19 cellular contexts compared by ENCODE assay signal in the genomic region with DNA sequence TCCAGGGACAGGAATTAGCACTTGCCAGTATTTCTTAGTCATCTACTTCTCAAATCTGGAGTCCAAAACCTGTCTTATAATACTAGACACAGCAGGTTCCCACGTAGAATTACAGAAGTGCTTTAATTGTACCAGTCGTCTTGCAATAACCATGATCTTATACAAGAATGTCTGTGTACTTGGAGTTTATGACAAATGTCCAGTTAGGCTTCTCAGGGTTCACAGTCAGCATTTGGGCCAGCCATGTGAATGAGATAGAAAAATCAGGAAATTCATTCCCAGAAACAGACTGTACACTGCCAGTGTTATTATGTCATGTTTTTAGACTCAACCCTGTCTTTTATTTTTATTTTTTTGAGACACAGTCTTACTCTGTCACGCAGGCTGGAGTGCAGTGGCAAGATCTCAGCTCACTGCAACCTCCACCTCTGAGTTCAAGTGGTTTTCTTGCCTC.
DNase-seq lines count a peak whose midpoint lies in the region; ATAC-seq, FAIRE-seq and TF ChIP-seq lines count a peak whose summit lies in the region.
"Had no signal": no experiment of that assay in that cellular context is flagged by ENCODE, and none has a peak within 500 bp of the region (broad histone marks: within the 10 kb centered on the region; RNA-seq: fewer than 3 reads in every experiment).

No MANE protein-coding gene starts in this region.

- H3K9me3 ChIP-seq in right atrium auricular region (no peaks in the 10 kb centered on the region), pancreas (no peaks in the 10 kb centered on the region), upper lobe of right lung (no peaks in the 10 kb centered on the region)
- H3K9me3 ChIP-seq: testis had no signal

- H3K27me3 Mint-ChIP-seq in endothelial cell (ENCODE audit: unreplicated experiment), result no peaks in the 10 kb centered on the region
- H3K27me3 Mint-ChIP-seq: CD4-positive, alpha-beta memory T cell had no signal

- peak overlapping the region; percentile 62 to 81 for H3K27ac ChIP-seq in right atrium auricular region
- H3K27ac ChIP-seq in pancreas, result no peak overlapping the region
- H3K27ac ChIP-seq in upper lobe of right lung, result peak overlapping the region; percentile 13

- H3K4me3 ChIP-seq in right atrium auricular region (no peak overlapping the region), pancreas (no peak overlapping the region), upper lobe of right lung (no peak overlapping the region)
- H3K4me3 ChIP-seq: GM12878, testis had no signal

- ATAC-seq in pancreas (peak in 3 of 4 donors; percentile 8 to 37 (median 26)), upper lobe of right lung (no peak), HG03045 (IDR thresholded peaks at IDR 0.05; ENCODE audit: unreplicated experiment) (no peak)
- ATAC-seq: GM12878, PC-3, T-cell had no signal

- H3K4me1 Mint-ChIP-seq in endothelial cell (ENCODE audit: unreplicated experiment), result peaks cover 55% of the 10 kb centered on the region
- H3K4me1 Mint-ChIP-seq: activated CD4-positive, alpha-beta T cell treated with anti-CD3 and anti-CD28 coated beads, Interleukin-2, amount 10 ng/mL, durations not matched to agents 24 days and 14 days had no signal

- 72 to 75% methylated on average over 3 of the region's 3 CpGs for WGBS in pancreas, 2 donors

- H3K27me3 ChIP-seq in right atrium auricular region (no peaks in the 10 kb centered on the region), pancreas (no peaks in the 10 kb centered on the region), upper lobe of right lung (no peaks in the 10 kb centered on the region)
- H3K27me3 ChIP-seq: testis had no signal

- H3K27ac Mint-ChIP-seq in endothelial cell (ENCODE audit: unreplicated experiment), result peak overlapping the region; percentile 74
- H3K27ac Mint-ChIP-seq: activated CD4-positive, alpha-beta T cell treated with anti-CD3 and anti-CD28 coated beads, Interleukin-2, amount 10 ng/mL, durations not matched to agents 24 days and 14 days; activated naive CD8-positive, alpha-beta T cell; CD4-positive, alpha-beta memory T cell; T-cell had no signal

- no peak for DNase-seq in endothelial cell (ENCODE audit: low spot score)
- no peak for DNase-seq in right atrium auricular region (ENCODE audit: low spot score)
- DNase-seq in pancreas, result no peak
- DNase-seq in upper lobe of right lung, result no peak
- no peak for DNase-seq in T1000 (lab: John Stamatoyannopoulos, UW)
- DNase-seq in DMS 273 treated with DMSO at 0.1 percent for 48 hours (lab: John Stamatoyannopoulos, UW), result no peak
- DNase-seq: activated CD4-positive, alpha-beta T cell treated with anti-CD3 and anti-CD28 coated beads, Interleukin-2, amount 10 ng/mL, durations not matched to agents 24 days and 14 days; CD4-positive, alpha-beta memory T cell; DMS53; NCI-H1694 treated with DMSO at 0.1 percent for 48 hours; NCI-H82; PC-3; SIG-M5; T-cell; testis had no signal

- intact Hi-C loops in pancreas (cut with DNase I), result no loop called here
- intact Hi-C loops in upper lobe of right lung (cut with DNase I), result no loop called here

- no peak overlapping the region for H3K4me3 Mint-ChIP-seq in endothelial cell (ENCODE audit: unreplicated experiment)
- H3K4me3 Mint-ChIP-seq: activated CD4-positive, alpha-beta T cell treated with anti-CD3 and anti-CD28 coated beads, Interleukin-2, amount 10 ng/mL, durations not matched to agents 24 days and 14 days; activated naive CD8-positive, alpha-beta T cell; CD4-positive, alpha-beta memory T cell; T-cell had no signal

- H3K4me1 ChIP-seq in right atrium auricular region, result peaks cover 0 to 46% of the 10 kb centered on the region in 2 donors
- H3K4me1 ChIP-seq in pancreas, result no peaks in the 10 kb centered on the region
- peaks cover 13% of the 10 kb centered on the region for H3K4me1 ChIP-seq in upper lobe of right lung

- H3K9me3 Mint-ChIP-seq in endothelial cell (ENCODE audit: unreplicated experiment), result no peaks in the 10 kb centered on the region
- H3K9me3 Mint-ChIP-seq: activated CD4-positive, alpha-beta T cell treated with anti-CD3 and anti-CD28 coated beads, Interleukin-2, amount 10 ng/mL, durations not matched to agents 24 days and 14 days had no signal

- no peaks in the 10 kb centered on the region for H3K36me3 Mint-ChIP-seq in endothelial cell (ENCODE audit: low read depth, unreplicated experiment)
- H3K36me3 Mint-ChIP-seq: activated naive CD8-positive, alpha-beta T cell; CD4-positive, alpha-beta memory T cell; T-cell had no signal

- no peak for TF ChIP-seq CTCF in endothelial cell (IDR thresholded peaks at IDR 0.05; ENCODE audit: unreplicated experiment)
- TF ChIP-seq CTCF in right atrium auricular region (IDR thresholded peaks at IDR 0.05), result no peak
- no peak for TF ChIP-seq CTCF in pancreas (IDR thresholded peaks at IDR 0.05)
- TF ChIP-seq CTCF in upper lobe of right lung (IDR thresholded peaks at IDR 0.05), result no peak

- H3K36me3 ChIP-seq in right atrium auricular region (no peaks in the 10 kb centered on the region), pancreas (no peaks in the 10 kb centered on the region), upper lobe of right lung (no peaks in the 10 kb centered on the region)

- FAIRE-seq in pancreas (lab: Jason Lieb, UNC), result no peak
- FAIRE-seq: GM12878, H1 had no signal

Comparison
In these comparisons a context has a peak if more than half of its experiments do, and no peak if none do; other contexts are left out.
1. H3K27ac ChIP-seq: peak in right atrium auricular region (2 of 2) and upper lobe of right lung (single experiment); none in pancreas (0 of 4).
2. ATAC-seq: peak in pancreas (3 of 4); none in upper lobe of right lung (single experiment) and HG03045 (single experiment).